Comparison of ENCODE assay signal across 25 cellular contexts in the genomic region with DNA sequence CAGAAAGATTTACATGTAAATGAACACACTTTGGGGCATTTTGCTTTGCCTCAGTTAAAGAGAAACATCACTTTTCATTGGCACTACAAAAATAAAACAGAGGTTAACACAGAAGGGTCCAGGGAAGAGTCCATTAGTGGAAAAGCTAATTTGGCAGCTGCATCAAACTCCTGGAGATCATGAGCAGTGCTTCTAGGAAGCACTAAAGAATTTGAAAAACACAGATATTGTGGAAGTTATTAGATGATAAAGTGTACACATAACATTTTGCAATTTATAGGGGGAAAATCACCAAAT.
"Had no signal": no experiment of that assay in that cellular context is flagged by ENCODE, and none has a peak within 500 bp of the region (broad histone marks: within the 10 kb centered on the region; RNA-seq: fewer than 3 reads in every experiment).

No MANE protein-coding gene starts in this region.

- H3K4me3 ChIP-seq: left lung, lower lobe of right lung, mucosa of descending colon, psoas muscle, right lobe of liver, smooth muscle cell, tibial nerve, uterus had no signal

- H2AFZ ChIP-seq: parathyroid adenoma had no signal

- H3K9me3 ChIP-seq: left lung, lower lobe of right lung, mucosa of descending colon, neutrophil, psoas muscle, right lobe of liver, tibial nerve, uterus had no signal

- ATAC-seq: left lung; lower lobe of right lung; mucosa of descending colon; naive thymus-derived CD4-positive, alpha-beta T cell; stimulated activated memory B cell treated with anti-CD40 and anti-IgM and Interleukin-4, amounts not matched to agents 10 μg/mL and 1 μg/mL and 100 μg/mL, for 72 hours; stimulated activated naive CD8-positive, alpha-beta T cell treated with anti-CD3 and anti-CD28 coated beads, Interleukin-15, amount 100 ng/mL, for 72 hours had no signal

- H3K4me1 ChIP-seq: left lung, lower lobe of right lung, parathyroid adenoma, right lobe of liver, tibial nerve, uterus had no signal

- H3K36me3 ChIP-seq: left lung, lower lobe of right lung, neutrophil, right lobe of liver, tibial nerve, uterus had no signal

- H3K27ac ChIP-seq: left lung, lower lobe of right lung, neutrophil, parathyroid adenoma, psoas muscle, right lobe of liver, tibial nerve, uterus had no signal

- H3K9ac ChIP-seq: parathyroid adenoma had no signal

- DNase-seq: hypothalamus; islet precursor cell; left lung; lower lobe of right lung; mammary epithelial cell; mesendoderm; midbrain; mucosa of descending colon; naive thymus-derived CD4-positive, alpha-beta T cell; occipital lobe; psoas muscle; right lobe of liver; stimulated activated CD4-positive, alpha-beta T cell treated with anti-CD3 and anti-CD28 coated beads, Interleukin-1b, Interleukin-23, amount 100 ng/mL, for 48 hours; stimulated activated CD4-positive, alpha-beta T cell treated with anti-CD3 and anti-CD28 coated beads, Interleukin-2, amount 100 ng/mL, for 48 hours; stimulated activated CD4-positive, alpha-beta T cell treated with anti-CD3 and anti-CD28 coated beads, Interleukin-4, amount 100 ng/mL, for 4 hours; stimulated activated CD8-positive, alpha-beta memory T cell treated with anti-CD3 and anti-CD28 coated beads, Interleukin-4, amount 100 ng/mL, for 48 hours; stimulated activated naive CD4-positive, alpha-beta T cell treated with Interleukin-2 at 50 U/mL for 16 hours; stimulated activated naive CD8-positive, alpha-beta T cell treated with anti-CD3 and anti-CD28 coated beads, Interleukin-15, amount 100 ng/mL, for 72 hours; substantia nigra; uterus had no signal

- H3K27me3 ChIP-seq: left lung, neutrophil, right lobe of liver, tibial nerve, uterus had no signal

- H3K4me2 ChIP-seq: smooth muscle cell had no signal
